In genomic region chr3:123068227-123069020, GRCh38 we compare ENCODE assay signal across 8 cellular contexts. TPM values are rescaled to one million over a fixed set of nuclear protein-coding genes. Genes with fewer than 3 reads are reported as not detected.
A peak's percentile ranks its signal among the peaks of the same experiment; 100 is the strongest.
DNase-seq lines count a peak whose midpoint lies in the region; ATAC-seq and TF ChIP-seq lines count a peak whose summit lies in the region.

No MANE protein-coding gene starts in this region.

- peaks cover 64% of the 10 kb centered on the region for H3K79me2 ChIP-seq in Loucy (ENCODE audit: insufficient read depth, low read length)

- no peaks in the 10 kb centered on the region for H3K9me2 ChIP-seq in Loucy (replicated peaks; ENCODE audit: low read depth, low read length)

- H3K27me3 ChIP-seq in CD4-positive, alpha-beta memory T cell (ENCODE audit: insufficient read depth, low read length) = no peaks in the 10 kb centered on the region
- no peaks in the 10 kb centered on the region for H3K27me3 ChIP-seq in Loucy (ENCODE audit: insufficient read depth, low read length, poor library complexity, severe bottlenecking)
- no peaks in the 10 kb centered on the region for H3K27me3 ChIP-seq in naive thymus-derived CD4-positive, alpha-beta T cell (ENCODE audit: control insufficient read depth in 2 of 2, insufficient read depth in 2 of 2, low read length in 2 of 2)

- H3K4me2 ChIP-seq in Loucy (ENCODE audit: low read depth, low read length, poor library complexity, severe bottlenecking) = peak overlapping the region; percentile 98

- H3K36me3 Mint-ChIP-seq in CD4-positive, alpha-beta memory T cell = no peaks in the 10 kb centered on the region
- peaks cover 0 to 3% (median 0%) of the 10 kb centered on the region in 5 donors for H3K36me3 Mint-ChIP-seq in naive thymus-derived CD4-positive, alpha-beta T cell

- no peaks in the 10 kb centered on the region for H3K27me3 Mint-ChIP-seq in CD4-positive, alpha-beta memory T cell
- peaks cover 0 to 4% (median 0%) of the 10 kb centered on the region in 5 donors for H3K27me3 Mint-ChIP-seq in naive thymus-derived CD4-positive, alpha-beta T cell

- H3K36me3 ChIP-seq in CD4-positive, alpha-beta memory T cell (ENCODE audit: insufficient read depth, low read length) = no peaks in the 10 kb centered on the region
- no peaks in the 10 kb centered on the region for H3K36me3 ChIP-seq in Loucy (ENCODE audit: insufficient read depth, low read length)
- no peaks in the 10 kb centered on the region for H3K36me3 ChIP-seq in naive thymus-derived CD4-positive, alpha-beta T cell (ENCODE audit: control insufficient read depth in 2 of 3, insufficient read depth in 3 of 3, low read length in 3 of 3)

- peaks cover 37% of the 10 kb centered on the region for H4K20me1 ChIP-seq in Loucy (ENCODE audit: insufficient read depth, low read length, poor library complexity, severe bottlenecking)

- peak overlapping the region; percentile 86 for H3K9ac ChIP-seq in Loucy (ENCODE audit: low read depth, low read length, poor library complexity, severe bottlenecking)

- peaks cover 0 to 1% (median 0%) of the 10 kb centered on the region in 8 donors for H3K9me3 Mint-ChIP-seq in CD4-positive, alpha-beta memory T cell
- H3K9me3 Mint-ChIP-seq in naive thymus-derived CD4-positive, alpha-beta T cell = peaks cover 0 to 2% (median 0%) of the 10 kb centered on the region in 11 donors

- H3K9me3 ChIP-seq in CD4-positive, alpha-beta memory T cell (ENCODE audit: control insufficient read depth in 1 of 2, low read length in 2 of 2) = no peaks in the 10 kb centered on the region
- H3K9me3 ChIP-seq in Loucy (ENCODE audit: insufficient read depth, low read depth, low read length) = no peaks in the 10 kb centered on the region
- H3K9me3 ChIP-seq in naive thymus-derived CD4-positive, alpha-beta T cell (ENCODE audit: control insufficient read depth in 2 of 3, low read length in 3 of 3) = no peaks in the 10 kb centered on the region

- TF ChIP-seq CTCF in Loucy (conservative IDR thresholded peaks at IDR 0.05; ENCODE audit: low read length) = no peak

- POLR2A ChIA-PET in CD4-positive, alpha-beta memory T cell (lab: Charles Lee; ENCODE audit: partially characterized antibody) = no interaction called here
- POLR2A ChIA-PET in naive thymus-derived CD4-positive, alpha-beta T cell (lab: Charles Lee) = no interaction called here

- H3K4me3 ChIP-seq in CD4-positive, alpha-beta memory T cell (ENCODE audit: low read length in 2 of 2) = peak overlapping the region in 1 of 2 donors; percentile 66
- H3K4me3 ChIP-seq in Loucy (ENCODE audit: low read length, poor library complexity, severe bottlenecking) = peak overlapping the region; percentile 78
- peak overlapping the region; percentile 60 for H3K4me3 ChIP-seq in naive thymus-derived CD4-positive, alpha-beta T cell (ENCODE audit: low read length)

- no peak for DNase-seq in CD4-positive, alpha-beta memory T cell
- peak; percentile 22 for DNase-seq in cerebellar cortex (ENCODE audit: low spot score)
- no peak for DNase-seq in naive thymus-derived CD4-positive, alpha-beta T cell
- DNase-seq in hippocampal formation (lab: John Stamatoyannopoulos, UW) = no peak
- no peak for DNase-seq in H4 (ENCODE audit: low spot score)
- DNase-seq in activated CD4-positive, alpha-beta T cell treated with anti-CD3 and anti-CD28 coated beads, Interleukin-2, amount 50 U/mL, for 48 hours = no peak

- CTCF ChIA-PET in CD4-positive, alpha-beta memory T cell (lab: Charles Lee; ENCODE audit: partially characterized antibody) = interaction anchor here (1.4 kb wide), 1 partner anchor 40 kb away, joined by 7 read pairs; no protein-coding TSS in a partner anchor
- CTCF ChIA-PET in naive thymus-derived CD4-positive, alpha-beta T cell (lab: Charles Lee) = no interaction called here

- intact Hi-C loops in CD4-positive, alpha-beta memory T cell (cut with micrococcal nuclease) = no loop called here
- intact Hi-C loops in naive thymus-derived CD4-positive, alpha-beta T cell (cut with micrococcal nuclease) = loop anchor here in 1 of 2 donors (5.0 kb wide), 1 partner anchor 134 kb away; the partner anchor contains the start of gene SEC22A

- H3K4me3 Mint-ChIP-seq in CD4-positive, alpha-beta memory T cell = peak overlapping the region; percentile 74 to 88 (median 84)
- peak overlapping the region; percentile 72 to 90 (median 82) for H3K4me3 Mint-ChIP-seq in naive thymus-derived CD4-positive, alpha-beta T cell

- ATAC-seq in naive thymus-derived CD4-positive, alpha-beta T cell = no peak
- no peak for ATAC-seq in GM21576 (IDR thresholded peaks at IDR 0.05; ENCODE audit: unreplicated experiment)

- peaks cover 3% of the 10 kb centered on the region; the same call in 1 of the 2 replicates for H3F3A ChIP-seq in Loucy (ENCODE audit: low read depth)

- peak overlapping the region in 1 of 7 donors; percentile 12 for H3K27ac Mint-ChIP-seq in CD4-positive, alpha-beta memory T cell
- H3K27ac Mint-ChIP-seq in naive thymus-derived CD4-positive, alpha-beta T cell = peak overlapping the region in 2 of 9 donors; percentile 53 to 74

- no peak overlapping the region for H3K27ac ChIP-seq in CD4-positive, alpha-beta memory T cell (ENCODE audit: low read depth, low read length)
- H3K27ac ChIP-seq in naive thymus-derived CD4-positive, alpha-beta T cell (ENCODE audit: low read depth, low read length) = no peak overlapping the region

- peaks cover 9 to 36% (median 12%) of the 10 kb centered on the region in 4 donors for H3K4me1 Mint-ChIP-seq in CD4-positive, alpha-beta memory T cell
- H3K4me1 Mint-ChIP-seq in naive thymus-derived CD4-positive, alpha-beta T cell = peaks cover 12 to 50% (median 28%) of the 10 kb centered on the region in 7 donors

- no peak overlapping the region for H2AFZ ChIP-seq in Loucy (ENCODE audit: low read length)

- H3K4me1 ChIP-seq in CD4-positive, alpha-beta memory T cell (ENCODE audit: insufficient read depth, low read length) = peaks cover 8% of the 10 kb centered on the region
- peaks cover 87% of the 10 kb centered on the region for H3K4me1 ChIP-seq in Loucy (ENCODE audit: insufficient read depth, low read length, poor library complexity, severe bottlenecking)
- peaks cover 7 to 8% of the 10 kb centered on the region in 2 donors for H3K4me1 ChIP-seq in naive thymus-derived CD4-positive, alpha-beta T cell (ENCODE audit: control insufficient read depth in 2 of 2, insufficient read depth in 2 of 2, low read length in 2 of 2)

RNA-seq across cellular contexts. Expression of gene PDIA5, which starts 1.6 kb away (rescaled TPM):
- 1 to 10 TPM; 6.3 to 7.0 TPM for total RNA-seq in CD4-positive, alpha-beta memory T cell
- polyA plus RNA-seq in CD4-positive, alpha-beta memory T cell = 1 to 10 TPM; 3.0 to 5.0 TPM
- total RNA-seq in naive thymus-derived CD4-positive, alpha-beta T cell = 10 to 100 TPM in 1 of 5 experiments, 1 to 10 TPM in 4; 4.0 to 21.7 (median 6.3) TPM
- polyA plus RNA-seq in naive thymus-derived CD4-positive, alpha-beta T cell = 1 to 10 TPM; 3.4 to 5.3 TPM
- 18.2 and 18.3 TPM in 2 replicates for total RNA-seq in H4 (2014; rRNA removed; shearing (Covaris generic))

RNA-seq across cellular contexts. Expression of gene SEMA5B, which starts 40.9 kb away (rescaled TPM):
- total RNA-seq in CD4-positive, alpha-beta memory T cell = not detected
- not detected for polyA plus RNA-seq in CD4-positive, alpha-beta memory T cell
- under 1 TPM in 3 of 5 experiments, not detected in 2; 0.19 to 0.51 (median 0.24) TPM for total RNA-seq in naive thymus-derived CD4-positive, alpha-beta T cell
- polyA plus RNA-seq in naive thymus-derived CD4-positive, alpha-beta T cell = not detected
- not detected in 2 replicates for total RNA-seq in H4 (2014; rRNA removed; shearing (Covaris generic))
